Comparison of ENCODE assay signal across 8 cellular contexts in genomic region chr9:131728961-131729360, GRCh38. TPM values are rescaled to one million over a fixed set of nuclear protein-coding genes. Genes with fewer than 3 reads are reported as not detected.
DNase-seq lines count a peak whose midpoint lies in the region; ATAC-seq and TF ChIP-seq lines count a peak whose summit lies in the region.

No MANE protein-coding gene starts in this region.

- H3K9me3 ChIP-seq in BLaER1 (peaks cover 7% of the 10 kb centered on the region; the same call in 1 of the 2 replicates), right atrium auricular region (no peaks in the 10 kb centered on the region)

- no peak for TF ChIP-seq CTCF in right atrium auricular region (IDR thresholded peaks at IDR 0.05)

- H3K27ac ChIP-seq in BLaER1 (peak overlapping the region; percentile 74), right atrium auricular region (peak overlapping the region; percentile 35 to 60)

- H3K4me3 ChIP-seq in BLaER1, result peak overlapping the region; percentile 44
- no peak overlapping the region for H3K4me3 ChIP-seq in right atrium auricular region

- H4K20me1 ChIP-seq in BLaER1, result peaks cover 80% of the 10 kb centered on the region

- H3K4me2 ChIP-seq in BLaER1, result peak overlapping the region; percentile 98

- peak overlapping the region; percentile 65; the same call in 1 of the 2 replicates for H3K9ac ChIP-seq in BLaER1

- H3K4me1 ChIP-seq in BLaER1, result peaks cover 98% of the 10 kb centered on the region
- peaks cover 0 to 89% of the 10 kb centered on the region in 2 donors for H3K4me1 ChIP-seq in right atrium auricular region

- H3K36me3 ChIP-seq in BLaER1 (peaks cover 1% of the 10 kb centered on the region; the same call in 1 of the 2 replicates), right atrium auricular region (no peaks in the 10 kb centered on the region)

- no peaks in the 10 kb centered on the region for H3K27me3 ChIP-seq in BLaER1
- H3K27me3 ChIP-seq in right atrium auricular region, result no peaks in the 10 kb centered on the region

- peak; percentile 86 for DNase-seq in activated CD8-positive, alpha-beta memory T cell treated with anti-CD3 and anti-CD28 coated beads for 24 hours
- DNase-seq in right atrium auricular region (ENCODE audit: low spot score) (no peak), midbrain (lab: John Stamatoyannopoulos, UW) (no peak), NCI-H526 treated with DMSO at 0.1 percent for 48 hours (lab: John Stamatoyannopoulos, UW) (no peak)
- peak; percentile 64 for DNase-seq in stimulated activated naive CD8-positive, alpha-beta T cell treated with anti-CD3 and anti-CD28 coated beads, Interleukin-15, Interleukin-2, amounts not matched to agents 100 U/mL and 50 U/mL, for 24 hours

- ATAC-seq in HG03439 (IDR thresholded peaks at IDR 0.05; ENCODE audit: unreplicated experiment), result peak; percentile 22
- ATAC-seq in stimulated activated naive CD8-positive, alpha-beta T cell treated with anti-CD3 and anti-CD28 coated beads, Interleukin-15, Interleukin-2, amounts not matched to agents 100 U/mL and 50 U/mL, for 24 hours, result peak; percentile 61
- ATAC-seq in GM18861 (IDR thresholded peaks at IDR 0.05; ENCODE audit: unreplicated experiment), result no peak

RNA-seq across cellular contexts. Expression of gene RAPGEF1, which starts 10.9 kb away (rescaled TPM):
- total RNA-seq in right atrium auricular region, result 10 to 100 TPM; 59.5 to 65.1 TPM

Comparison
In these comparisons a context has a peak if more than half of its experiments do, and no peak if none do; other contexts are left out.
1. DNase-seq: peak in activated CD8-positive, alpha-beta memory T cell treated with anti-CD3 and anti-CD28 coated beads for 24 hours (single experiment) and stimulated activated naive CD8-positive, alpha-beta T cell treated with anti-CD3 and anti-CD28 coated beads, Interleukin-15, Interleukin-2, amounts not matched to agents 100 U/mL and 50 U/mL, for 24 hours (single experiment); none in right atrium auricular region (single experiment), midbrain (single experiment) and NCI-H526 treated with DMSO at 0.1 percent for 48 hours (single experiment).